In genomic region chr2:234885113-234885512, GRCh38 we compare ENCODE assay signal across 26 cellular contexts.
"Had no signal": no experiment of that assay in that cellular context is flagged by ENCODE, and none has a peak within 500 bp of the region (broad histone marks: within the 10 kb centered on the region; RNA-seq: fewer than 3 reads in every experiment).

No MANE protein-coding gene starts in this region.

- ATAC-seq: naive thymus-derived CD8-positive, alpha-beta T cell; sciatic nerve; stimulated activated effector memory CD8-positive, alpha-beta T cell treated with anti-CD3 and anti-CD28 coated beads, Interleukin-12 subunit alpha, Interleukin-12 subunit beta, amount 100 ng/mL, for 72 hours had no signal

- H3K27ac ChIP-seq: adrenal gland, brain microvascular endothelial cell, prostate gland, skin epidermis, upper lobe of left lung, vagina had no signal

- H3K27ac Mint-ChIP-seq: activated naive CD4-positive, alpha-beta T cell treated with anti-CD3 and anti-CD28 coated beads for 36 hours; activated naive CD8-positive, alpha-beta T cell treated with anti-CD3 and anti-CD28 coated beads for 36 hours; immature natural killer cell; stimulated activated effector memory CD8-positive, alpha-beta T cell treated with anti-CD3 and anti-CD28 coated beads, Interleukin-12 subunit alpha, Interleukin-12 subunit beta, amount 100 ng/mL, for 72 hours; stimulated activated naive CD8-positive, alpha-beta T cell treated with anti-CD3 and anti-CD28 coated beads, Interleukin-15, Interleukin-2, amounts not matched to agents 100 ng/mL and 50 ng/mL, for 24 hours; T-helper 2 cell treated with Interferon-gamma antibody and Interleukin-4, amounts not matched to agents 5 μg/mL and 100 μg/mL, for 36 hours had no signal

- H3K36me3 Mint-ChIP-seq: activated naive CD8-positive, alpha-beta T cell treated with anti-CD3 and anti-CD28 coated beads for 36 hours; immature natural killer cell; naive thymus-derived CD8-positive, alpha-beta T cell; stimulated activated effector memory CD8-positive, alpha-beta T cell treated with anti-CD3 and anti-CD28 coated beads, Interleukin-12 subunit alpha, Interleukin-12 subunit beta, amount 100 ng/mL, for 72 hours had no signal

- H3K4me3 ChIP-seq: adrenal gland, prostate gland, skin epidermis, upper lobe of left lung, vagina had no signal

- H3K4me3 Mint-ChIP-seq: activated naive CD4-positive, alpha-beta T cell treated with anti-CD3 and anti-CD28 coated beads for 36 hours; activated naive CD8-positive, alpha-beta T cell treated with anti-CD3 and anti-CD28 coated beads for 36 hours; immature natural killer cell; naive thymus-derived CD8-positive, alpha-beta T cell; stimulated activated effector memory CD8-positive, alpha-beta T cell treated with anti-CD3 and anti-CD28 coated beads, Interleukin-12 subunit alpha, Interleukin-12 subunit beta, amount 100 ng/mL, for 72 hours; stimulated activated naive CD8-positive, alpha-beta T cell treated with anti-CD3 and anti-CD28 coated beads, Interleukin-15, Interleukin-2, amounts not matched to agents 100 ng/mL and 50 ng/mL, for 24 hours; T-helper 2 cell treated with Interferon-gamma antibody and Interleukin-4, amounts not matched to agents 5 μg/mL and 100 μg/mL, for 36 hours had no signal

- H3K27me3 ChIP-seq: adrenal gland, brain microvascular endothelial cell, upper lobe of left lung, vagina had no signal

- H3K9me3 Mint-ChIP-seq: activated naive CD4-positive, alpha-beta T cell treated with anti-CD3 and anti-CD28 coated beads for 36 hours; activated naive CD8-positive, alpha-beta T cell treated with anti-CD3 and anti-CD28 coated beads for 36 hours; stimulated activated effector memory CD8-positive, alpha-beta T cell treated with anti-CD3 and anti-CD28 coated beads, Interleukin-12 subunit alpha, Interleukin-12 subunit beta, amount 100 ng/mL, for 72 hours; stimulated activated naive CD8-positive, alpha-beta T cell treated with anti-CD3 and anti-CD28 coated beads, Interleukin-15, Interleukin-2, amounts not matched to agents 100 ng/mL and 50 ng/mL, for 24 hours; T-helper 2 cell treated with Interferon-gamma antibody and Interleukin-4, amounts not matched to agents 5 μg/mL and 100 μg/mL, for 36 hours had no signal

- H3K9me3 ChIP-seq: adrenal gland, prostate gland, upper lobe of left lung, vagina had no signal

- H3K4me1 ChIP-seq: prostate gland had no signal

- DNase-seq: activated CD4-positive, alpha-beta T cell treated with anti-CD3 and anti-CD28 coated beads for 4 hours; activated CD4-positive, alpha-beta T cell treated with anti-CD3 and anti-CD28 coated beads, Interleukin-2, amount 50 U/mL, for 4 hours; activated effector memory CD4-positive, alpha-beta T cell treated with anti-CD3 and anti-CD28 coated beads, Interleukin-2, amount 50 U/mL, for 16 hours; activated naive CD4-positive, alpha-beta T cell treated with anti-CD3 and anti-CD28 coated beads for 36 hours; activated naive CD8-positive, alpha-beta T cell treated with anti-CD3 and anti-CD28 coated beads for 36 hours; adrenal gland; aorta; brain microvascular endothelial cell; cortex of kidney; foreskin fibroblast; hippocampal formation; immature natural killer cell; naive thymus-derived CD8-positive, alpha-beta T cell; retina; stimulated activated CD4-positive, alpha-beta T cell treated with anti-CD3 and anti-CD28 coated beads, Interleukin-12 subunit alpha, Interleukin-12 subunit beta, amount 100 ng/mL, for 4 hours; stimulated activated CD4-positive, alpha-beta T cell treated with anti-CD3 and anti-CD28 coated beads, Interleukin-4, amount 100 ng/mL, for 1 hour; substantia nigra; T-helper 1 cell; upper lobe of left lung had no signal

- H3K27me3 Mint-ChIP-seq: activated naive CD8-positive, alpha-beta T cell treated with anti-CD3 and anti-CD28 coated beads for 36 hours; stimulated activated naive CD8-positive, alpha-beta T cell treated with anti-CD3 and anti-CD28 coated beads, Interleukin-15, Interleukin-2, amounts not matched to agents 100 ng/mL and 50 ng/mL, for 24 hours had no signal

- H3K4me1 Mint-ChIP-seq: activated naive CD8-positive, alpha-beta T cell treated with anti-CD3 and anti-CD28 coated beads for 36 hours; immature natural killer cell; naive thymus-derived CD8-positive, alpha-beta T cell; stimulated activated effector memory CD8-positive, alpha-beta T cell treated with anti-CD3 and anti-CD28 coated beads, Interleukin-12 subunit alpha, Interleukin-12 subunit beta, amount 100 ng/mL, for 72 hours had no signal

- H3K36me3 ChIP-seq: adrenal gland, brain microvascular endothelial cell, prostate gland, upper lobe of left lung, vagina had no signal
